21 cellular contexts compared by ENCODE assay signal in the genomic region with DNA sequence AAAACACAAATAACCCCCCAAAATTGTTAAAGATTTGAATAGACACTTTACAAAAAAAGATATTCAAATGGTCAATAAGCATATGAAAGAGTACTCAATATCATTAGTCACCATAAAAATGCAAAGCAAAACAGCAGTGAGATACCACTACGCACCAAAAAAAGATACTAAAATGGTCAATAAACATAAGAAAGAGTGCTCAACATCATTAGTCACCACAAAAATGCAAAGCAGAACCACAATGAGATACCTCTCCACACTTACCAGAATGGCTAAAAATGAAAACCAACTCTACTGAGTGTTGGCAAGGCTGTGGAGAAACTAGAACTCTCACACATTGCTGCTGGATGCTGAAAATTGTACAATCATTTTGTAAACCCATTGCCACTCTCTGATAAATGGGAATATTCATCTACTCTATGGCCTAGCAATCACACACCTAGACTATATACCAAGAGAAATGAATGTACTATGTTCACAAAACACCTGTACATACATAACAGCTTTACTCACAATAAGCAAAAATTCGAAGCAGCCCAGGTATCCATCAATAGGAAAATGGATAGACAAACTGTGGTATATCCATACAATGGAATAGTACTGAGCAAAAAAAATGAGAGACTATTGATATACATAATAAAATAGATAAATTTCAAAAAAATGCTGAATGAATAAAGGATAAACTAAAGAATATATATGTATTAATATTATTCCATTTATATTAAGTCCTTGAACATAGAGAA.
"Had no signal": no experiment of that assay in that cellular context is flagged by ENCODE, and none has a peak within 500 bp of the region (broad histone marks: within the 10 kb centered on the region; RNA-seq: fewer than 3 reads in every experiment).

No MANE protein-coding gene starts in this region.

- H3K27me3 ChIP-seq: breast epithelium, right atrium auricular region, tibial nerve had no signal

- FAIRE-seq: endometrium, TTC549, urothelium cell line had no signal

- H3K9me3 ChIP-seq: breast epithelium, mucosa of descending colon, prostate gland, right atrium auricular region had no signal

- H3K36me3 ChIP-seq: breast epithelium, prostate gland, right atrium auricular region, tibial nerve had no signal

- H3K36me3 Mint-ChIP-seq: activated CD4-positive, alpha-beta memory T cell treated with anti-CD3 and anti-CD28 coated beads for 36 hours; activated CD8-positive, alpha-beta memory T cell treated with anti-CD3 and anti-CD28 coated beads, Interleukin-2, amount 10 ng/mL, durations not matched to agents 7 days and 5 days; activated naive CD8-positive, alpha-beta T cell; memory B cell; naive B cell had no signal

- H3K9me3 Mint-ChIP-seq: activated CD4-positive, alpha-beta memory T cell treated with anti-CD3 and anti-CD28 coated beads for 36 hours; memory B cell; stimulated activated naive CD8-positive, alpha-beta T cell treated with anti-CD3 and anti-CD28 coated beads, Interleukin-15, Interleukin-2, amounts not matched to agents 100 ng/mL and 50 ng/mL, for 24 hours; T-helper 2 cell treated with Interferon-gamma antibody and Interleukin-4, amounts not matched to agents 5 μg/mL and 100 μg/mL, for 36 hours had no signal

- H3K4me3 ChIP-seq: breast epithelium, mucosa of descending colon, prostate gland, right atrium auricular region, skin epidermis, tibial nerve had no signal

- H3K27ac ChIP-seq: breast epithelium, prostate gland, right atrium auricular region, skin epidermis, tibial nerve had no signal

- H3K4me3 Mint-ChIP-seq: activated CD4-positive, alpha-beta memory T cell treated with anti-CD3 and anti-CD28 coated beads for 36 hours; activated CD4-positive, alpha-beta T cell treated with anti-CD3 and anti-CD28 coated beads for 36 hours; activated CD8-positive, alpha-beta memory T cell treated with anti-CD3 and anti-CD28 coated beads, Interleukin-2, amount 10 ng/mL, durations not matched to agents 7 days and 5 days; activated naive CD8-positive, alpha-beta T cell; memory B cell; naive B cell; stimulated activated naive CD8-positive, alpha-beta T cell treated with anti-CD3 and anti-CD28 coated beads, Interleukin-15, Interleukin-2, amounts not matched to agents 100 ng/mL and 50 ng/mL, for 24 hours; T-helper 2 cell treated with Interferon-gamma antibody and Interleukin-4, amounts not matched to agents 5 μg/mL and 100 μg/mL, for 36 hours had no signal

- H3K27ac Mint-ChIP-seq: activated CD4-positive, alpha-beta memory T cell treated with anti-CD3 and anti-CD28 coated beads for 36 hours; activated CD4-positive, alpha-beta T cell treated with anti-CD3 and anti-CD28 coated beads for 36 hours; activated CD8-positive, alpha-beta memory T cell treated with anti-CD3 and anti-CD28 coated beads, Interleukin-2, amount 10 ng/mL, durations not matched to agents 7 days and 5 days; activated naive CD8-positive, alpha-beta T cell; memory B cell; naive B cell; stimulated activated naive CD8-positive, alpha-beta T cell treated with anti-CD3 and anti-CD28 coated beads, Interleukin-15, Interleukin-2, amounts not matched to agents 100 ng/mL and 50 ng/mL, for 24 hours; T-helper 2 cell treated with Interferon-gamma antibody and Interleukin-4, amounts not matched to agents 5 μg/mL and 100 μg/mL, for 36 hours had no signal

- H3K27me3 Mint-ChIP-seq: activated CD8-positive, alpha-beta memory T cell treated with anti-CD3 and anti-CD28 coated beads, Interleukin-2, amount 10 ng/mL, durations not matched to agents 7 days and 5 days; memory B cell had no signal

- DNase-seq: activated CD4-positive, alpha-beta memory T cell treated with anti-CD3 and anti-CD28 coated beads for 36 hours; activated CD4-positive, alpha-beta T cell treated with anti-CD3 and anti-CD28 coated beads for 36 hours; activated CD8-positive, alpha-beta memory T cell treated with anti-CD3 and anti-CD28 coated beads, Interleukin-2, amount 10 ng/mL, durations not matched to agents 7 days and 5 days; cortex of kidney; erythroblast; mucosa of descending colon; naive B cell; stimulated activated CD4-positive, alpha-beta T cell treated with anti-CD3 and anti-CD28 coated beads, Interleukin-15, amount 100 ng/mL, for 24 hours; stimulated activated CD4-positive, alpha-beta T cell treated with anti-CD3 and anti-CD28 coated beads, Interleukin-2, amount 100 ng/mL, for 48 hours had no signal

- H3K4me1 Mint-ChIP-seq: activated CD4-positive, alpha-beta T cell treated with anti-CD3 and anti-CD28 coated beads for 36 hours; activated CD8-positive, alpha-beta memory T cell treated with anti-CD3 and anti-CD28 coated beads, Interleukin-2, amount 10 ng/mL, durations not matched to agents 7 days and 5 days; memory B cell; naive B cell had no signal

- ATAC-seq: activated CD4-positive, alpha-beta T cell treated with anti-CD3 and anti-CD28 coated beads for 36 hours; activated CD8-positive, alpha-beta memory T cell treated with anti-CD3 and anti-CD28 coated beads, Interleukin-2, amount 10 ng/mL, durations not matched to agents 7 days and 5 days; mucosa of descending colon had no signal

- H3K4me1 ChIP-seq: breast epithelium, prostate gland, right atrium auricular region, tibial nerve had no signal
